Comparison of ENCODE assay signal across 8 cellular contexts in the genomic region with DNA sequence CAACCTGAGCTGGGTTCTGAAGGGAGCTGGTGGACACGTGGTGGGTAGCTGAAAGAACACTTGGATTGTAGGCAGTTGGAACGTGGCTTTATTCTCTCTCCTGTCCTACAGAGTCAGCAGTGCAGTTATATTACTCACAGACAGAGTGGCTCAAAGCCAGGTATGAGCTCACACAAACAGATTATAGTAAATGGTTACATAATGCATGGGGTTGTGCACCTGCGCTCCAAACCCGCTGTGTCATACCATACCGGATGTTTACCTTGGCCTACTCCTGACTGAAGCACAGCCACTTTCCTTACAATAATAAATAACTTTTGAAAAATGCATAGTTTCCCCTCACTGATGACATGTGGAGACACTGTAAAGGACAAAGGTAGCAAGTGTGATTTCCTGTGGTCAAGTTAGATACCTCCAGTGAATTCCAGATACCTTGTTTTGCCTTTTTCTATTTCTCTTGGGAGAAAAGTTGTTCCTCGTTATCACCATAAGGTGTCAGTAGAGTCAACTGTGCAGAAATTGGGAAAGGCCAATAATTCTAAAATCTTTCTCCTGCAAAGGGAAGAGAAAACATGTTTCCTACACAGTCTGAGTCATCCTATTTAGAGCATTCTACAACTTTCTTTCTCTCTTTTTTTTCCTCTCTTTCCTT. TPM values are rescaled to one million over a fixed set of nuclear protein-coding genes. Genes with fewer than 3 reads are reported as not detected.
DNase-seq lines count a peak whose midpoint lies in the region; ATAC-seq and TF ChIP-seq lines count a peak whose summit lies in the region.

No MANE protein-coding gene starts in this region.

- no peaks in the 10 kb centered on the region for H3K27me3 ChIP-seq in body of pancreas

- ATAC-seq in body of pancreas (peak; percentile 96), HG03025 (IDR thresholded peaks at IDR 0.05; ENCODE audit: low FRiP score, unreplicated experiment) (no peak), GM21717 (IDR thresholded peaks at IDR 0.05; ENCODE audit: unreplicated experiment) (no peak)

- 31 to 54% methylated on average over 6 of the region's 6 CpGs for WGBS in body of pancreas, 2 donors

- no peaks in the 10 kb centered on the region for H3K9me3 ChIP-seq in body of pancreas

- in situ Hi-C loops in Caki2 (cut with HindIII; ENCODE audit: low pct_unique_long_range_greater_than_20kb, low sequenced_read_pairs) = no loop called here

- TF ChIP-seq CTCF in body of pancreas (IDR thresholded peaks at IDR 0.05) = peak in 3 of 7 experiments; percentile 18 to 49 (median 23)

- intact Hi-C loops in body of pancreas (cut with DNase I) = no loop called here

- peak overlapping the region in 2 of 4 donors; percentile 35 to 42 for H3K27ac ChIP-seq in body of pancreas

- no peak overlapping the region for H3K4me3 ChIP-seq in body of pancreas

- peak; percentile 97 for DNase-seq in Caki2 (ENCODE audit: low read depth)
- peak; percentile 11 to 41 for DNase-seq in Kasumi-1 (lab: John Stamatoyannopoulos, UW)
- peak; percentile 73 to 93 (median 82) for DNase-seq in body of pancreas
- DNase-seq in lung microvascular endothelial cell (ENCODE audit: low read depth in 2 of 2) = peak; percentile 89 to 100
- DNase-seq in NCI-H82 treated with DMSO at 0.1 percent for 48 hours (lab: John Stamatoyannopoulos, UW; ENCODE audit: unreplicated experiment) = no peak
- DNase-seq in HCEC 1CT = no peak

- H3K36me3 ChIP-seq in body of pancreas (replicated peaks in 1 of 2; ENCODE audit: insufficient read depth in 1 of 2, low read depth in 2 of 2) = no peaks in the 10 kb centered on the region

- peaks cover 3% of the 10 kb centered on the region for H3K4me1 ChIP-seq in body of pancreas

- no peak for TF ChIP-seq POLR2A in body of pancreas (IDR thresholded peaks at IDR 0.05)

RNA-seq across cellular contexts. Expression of a gene that starts 13.5 kb away (rescaled TPM):
- total RNA-seq in Caki2 (2014; rRNA removed; shearing (Covaris generic); ENCODE audit: low replicate concordance) = not detected in 2 replicates
- total RNA-seq in body of pancreas (10 to 100 TPM in 1 of 2 donors, 1 to 10 TPM in 1; 5.9 to 24.9 TPM), lung microvascular endothelial cell (0.22 TPM in 1 of 2 replicates, not detected in the other)

Comparison
In these comparisons a context has a peak if more than half of its experiments do, and no peak if none do; other contexts are left out.
1. DNase-seq: peak in Caki2 (single experiment), Kasumi-1 (2 of 2), body of pancreas (4 of 4) and lung microvascular endothelial cell (2 of 2); none in NCI-H82 treated with DMSO at 0.1 percent for 48 hours (single experiment) and HCEC 1CT (single experiment).